11 cellular contexts compared by ENCODE assay signal in the genomic region with DNA sequence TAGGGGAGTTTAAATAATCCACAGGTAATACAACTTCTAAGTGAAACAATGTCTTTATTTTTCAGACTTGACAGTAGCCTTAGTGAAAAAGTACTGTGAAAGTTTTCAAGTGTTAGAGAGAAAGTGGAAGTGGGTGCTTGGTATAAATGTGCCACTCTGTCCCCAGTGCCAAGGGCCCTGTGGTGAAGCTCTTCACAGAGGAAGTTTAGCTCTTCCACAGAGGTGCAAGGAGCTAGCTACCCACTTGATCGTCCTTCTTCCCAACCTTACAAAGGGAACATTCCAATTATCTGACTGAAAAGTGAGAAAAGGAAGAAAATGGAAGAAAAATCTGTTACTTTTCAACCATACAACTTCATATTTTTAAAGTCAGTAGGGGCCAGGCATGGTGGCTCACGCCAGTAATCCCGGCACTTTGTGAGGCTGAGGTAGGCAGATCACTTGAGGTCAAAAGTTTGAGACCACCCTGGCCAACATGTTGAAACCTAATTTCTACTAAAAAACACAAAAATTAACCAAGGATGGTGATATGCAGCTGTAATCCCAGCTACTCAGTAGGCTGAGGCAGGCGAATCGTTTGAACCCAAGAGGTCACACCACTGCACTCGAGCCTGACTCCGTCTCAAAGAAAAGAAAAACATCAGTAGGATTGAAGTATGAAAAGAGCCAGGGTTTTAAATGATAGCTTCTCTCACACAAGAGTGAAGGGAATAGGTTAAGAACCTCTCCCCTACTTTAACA. TPM values are rescaled to one million over a fixed set of nuclear protein-coding genes. Genes with fewer than 3 reads are reported as not detected.
DNase-seq lines count a peak whose midpoint lies in the region; ATAC-seq lines count a peak whose summit lies in the region.
"Had no signal": no experiment of that assay in that cellular context is flagged by ENCODE, and none has a peak within 500 bp of the region (broad histone marks: within the 10 kb centered on the region; RNA-seq: fewer than 3 reads in every experiment).

No MANE protein-coding gene starts in this region.

- no peaks in the 10 kb centered on the region for H3K27me3 Mint-ChIP-seq in CD4-positive, alpha-beta memory T cell
- H3K27me3 Mint-ChIP-seq in activated naive CD8-positive, alpha-beta T cell treated with anti-CD3 and anti-CD28 coated beads, Interleukin-2, amount 10 ng/mL, durations not matched to agents 7 days and 5 days, result no peaks in the 10 kb centered on the region

- H3K4me3 ChIP-seq in CD4-positive, alpha-beta memory T cell (ENCODE audit: low read length in 2 of 2), result no peak overlapping the region
- H3K4me3 ChIP-seq in SJCRH30, result no peak overlapping the region
- H3K4me3 ChIP-seq: ovary had no signal

- CTCF ChIA-PET in CD4-positive, alpha-beta memory T cell (lab: Charles Lee; ENCODE audit: partially characterized antibody), result interaction anchor here (0.9 to 2.3 kb wide), 6 partner anchors 9 to 76 kb away, joined by 3 to 9 read pairs (median 3); no protein-coding TSS in a partner anchor

- DNase-seq in CD4-positive, alpha-beta memory T cell, result no peak
- DNase-seq in activated naive CD8-positive, alpha-beta T cell treated with anti-CD3 and anti-CD28 coated beads, Interleukin-2, amount 10 ng/mL, durations not matched to agents 7 days and 5 days, result no peak
- no peak for DNase-seq in NCI-H526 (lab: John Stamatoyannopoulos, UW)
- no peak for DNase-seq in kidney glomerular epithelial cell (lab: John Stamatoyannopoulos, UW)
- DNase-seq in stimulated activated CD4-positive, alpha-beta T cell treated with anti-CD3 and anti-CD28 coated beads, Interleukin-2, amount 100 ng/mL, for 24 hours, result no peak
- DNase-seq in SJCRH30, result no peak
- DNase-seq: NCI-H1092, ovary, RPMI8226 had no signal

- H3K9me3 Mint-ChIP-seq in CD4-positive, alpha-beta memory T cell, result peaks cover 0 to 11% (median 2%) of the 10 kb centered on the region in 8 donors
- peaks cover 15% of the 10 kb centered on the region for H3K9me3 Mint-ChIP-seq in activated naive CD8-positive, alpha-beta T cell treated with anti-CD3 and anti-CD28 coated beads, Interleukin-2, amount 10 ng/mL, durations not matched to agents 7 days and 5 days

- ATAC-seq in GM18909 (IDR thresholded peaks at IDR 0.05; ENCODE audit: poor library complexity, unreplicated experiment) (peak; percentile 40), HG03175 (IDR thresholded peaks at IDR 0.05; ENCODE audit: unreplicated experiment) (peak; percentile 35)
- peak; percentile 43 for ATAC-seq in activated naive CD8-positive, alpha-beta T cell treated with anti-CD3 and anti-CD28 coated beads, Interleukin-2, amount 10 ng/mL, durations not matched to agents 7 days and 5 days (ENCODE audit: low read depth)

- H3K9me3 ChIP-seq in CD4-positive, alpha-beta memory T cell (ENCODE audit: control insufficient read depth in 1 of 2, low read length in 2 of 2), result peaks cover 0 to 3% of the 10 kb centered on the region in 2 donors
- H3K9me3 ChIP-seq in SJCRH30 (replicated peaks), result no peaks in the 10 kb centered on the region
- H3K9me3 ChIP-seq: ovary had no signal

- intact Hi-C loops in CD4-positive, alpha-beta memory T cell (cut with micrococcal nuclease), result loop anchor here (2.0 to 5.0 kb wide), 2 partner anchors 13 to 41 kb away; no protein-coding TSS in a partner anchor

- H3K4me3 Mint-ChIP-seq in CD4-positive, alpha-beta memory T cell, result peak overlapping the region; percentile 13 to 89 (median 67)
- H3K4me3 Mint-ChIP-seq in activated naive CD8-positive, alpha-beta T cell treated with anti-CD3 and anti-CD28 coated beads, Interleukin-2, amount 10 ng/mL, durations not matched to agents 7 days and 5 days, result peak overlapping the region; percentile 68

- H3K36me3 ChIP-seq in CD4-positive, alpha-beta memory T cell (ENCODE audit: insufficient read depth, low read length), result no peaks in the 10 kb centered on the region
- no peaks in the 10 kb centered on the region for H3K36me3 ChIP-seq in SJCRH30
- H3K36me3 ChIP-seq: ovary had no signal

- POLR2A ChIA-PET in CD4-positive, alpha-beta memory T cell (lab: Charles Lee; ENCODE audit: partially characterized antibody), result interaction anchor here (0.6 to 3.2 kb wide), 12 partner anchors 12 to 103 kb away, joined by 3 to 54 read pairs (median 6); no protein-coding TSS in a partner anchor
- POLR2A ChIA-PET in activated naive CD8-positive, alpha-beta T cell treated with anti-CD3 and anti-CD28 coated beads, Interleukin-2, amount 10 ng/mL, durations not matched to agents 7 days and 5 days (lab: Charles Lee), result interaction anchor here (0.8 to 1.6 kb wide), 2 partner anchors 11 to 81 kb away, joined by 4 read pairs; no protein-coding TSS in a partner anchor

- H3K27ac ChIP-seq in CD4-positive, alpha-beta memory T cell (ENCODE audit: low read depth, low read length), result no peak overlapping the region
- no peak overlapping the region for H3K27ac ChIP-seq in SJCRH30
- H3K27ac ChIP-seq: ovary had no signal

- H3K27me3 ChIP-seq in CD4-positive, alpha-beta memory T cell (ENCODE audit: insufficient read depth, low read length), result no peaks in the 10 kb centered on the region
- H3K27me3 ChIP-seq in SJCRH30, result no peaks in the 10 kb centered on the region
- H3K27me3 ChIP-seq: ovary had no signal

- peak overlapping the region; percentile 59 to 93 (median 89) for H3K27ac Mint-ChIP-seq in CD4-positive, alpha-beta memory T cell
- peak overlapping the region; percentile 77 for H3K27ac Mint-ChIP-seq in activated naive CD8-positive, alpha-beta T cell treated with anti-CD3 and anti-CD28 coated beads, Interleukin-2, amount 10 ng/mL, durations not matched to agents 7 days and 5 days

- H3K36me3 Mint-ChIP-seq in CD4-positive, alpha-beta memory T cell, result peaks cover 5 to 10% of the 10 kb centered on the region in 2 donors
- H3K36me3 Mint-ChIP-seq in activated naive CD8-positive, alpha-beta T cell treated with anti-CD3 and anti-CD28 coated beads, Interleukin-2, amount 10 ng/mL, durations not matched to agents 7 days and 5 days, result peaks cover 49% of the 10 kb centered on the region

- H3K4me1 ChIP-seq in CD4-positive, alpha-beta memory T cell (ENCODE audit: insufficient read depth, low read length), result peaks cover 54% of the 10 kb centered on the region
- H3K4me1 ChIP-seq in SJCRH30, result no peaks in the 10 kb centered on the region

- H3K4me1 Mint-ChIP-seq in CD4-positive, alpha-beta memory T cell, result peaks cover 46 to 75% (median 58%) of the 10 kb centered on the region in 4 donors
- peaks cover 56% of the 10 kb centered on the region for H3K4me1 Mint-ChIP-seq in activated naive CD8-positive, alpha-beta T cell treated with anti-CD3 and anti-CD28 coated beads, Interleukin-2, amount 10 ng/mL, durations not matched to agents 7 days and 5 days

RNA-seq across cellular contexts. Expression of gene PTPRC, which starts 41.0 kb away (rescaled TPM):
- total RNA-seq in CD4-positive, alpha-beta memory T cell, result 100 to 1,000 TPM; 974 to 987 TPM
- 1,000 to 10,000 TPM in 1 of 2 donors, 100 to 1,000 TPM in 1; 915 to 1,019 TPM for polyA plus RNA-seq in CD4-positive, alpha-beta memory T cell
- total RNA-seq in activated naive CD8-positive, alpha-beta T cell treated with anti-CD3 and anti-CD28 coated beads, Interleukin-2, amount 10 ng/mL, durations not matched to agents 7 days and 5 days, result 100 to 1,000 TPM; 828 to 854 TPM
- total RNA-seq in SJCRH30 (2014; rRNA removed; shearing (Covaris generic)), result not detected in 2 replicates

RNA-seq across cellular contexts. Expression of gene ATP6V1G3, which starts 57.4 kb away (rescaled TPM):
- not detected for total RNA-seq in CD4-positive, alpha-beta memory T cell
- not detected for polyA plus RNA-seq in CD4-positive, alpha-beta memory T cell
- total RNA-seq in activated naive CD8-positive, alpha-beta T cell treated with anti-CD3 and anti-CD28 coated beads, Interleukin-2, amount 10 ng/mL, durations not matched to agents 7 days and 5 days, result not detected
- total RNA-seq in SJCRH30 (2014; rRNA removed; shearing (Covaris generic)), result not detected in 2 replicates
- total RNA-seq: ovary had no signal
- polyA plus RNA-seq: ovary had no signal

Comparison
In these comparisons a context has a peak if more than half of its experiments do, and no peak if none do; other contexts are left out.
1. RNA of gene PTPRC, which starts 41.0 kb away (total RNA-seq): 974 to 987 TPM in CD4-positive, alpha-beta memory T cell and 828 to 854 TPM in activated naive CD8-positive, alpha-beta T cell treated with anti-CD3 and anti-CD28 coated beads, Interleukin-2, amount 10 ng/mL, durations not matched to agents 7 days and 5 days; not detected in SJCRH30; every median in the first group is over 100 times any median in the second.
2. Peak in every context shown above with its lines, with median percentiles within 50 percentile points of each other: ATAC-seq.